ENCODE assay signal across 14 cellular contexts in the genomic region with DNA sequence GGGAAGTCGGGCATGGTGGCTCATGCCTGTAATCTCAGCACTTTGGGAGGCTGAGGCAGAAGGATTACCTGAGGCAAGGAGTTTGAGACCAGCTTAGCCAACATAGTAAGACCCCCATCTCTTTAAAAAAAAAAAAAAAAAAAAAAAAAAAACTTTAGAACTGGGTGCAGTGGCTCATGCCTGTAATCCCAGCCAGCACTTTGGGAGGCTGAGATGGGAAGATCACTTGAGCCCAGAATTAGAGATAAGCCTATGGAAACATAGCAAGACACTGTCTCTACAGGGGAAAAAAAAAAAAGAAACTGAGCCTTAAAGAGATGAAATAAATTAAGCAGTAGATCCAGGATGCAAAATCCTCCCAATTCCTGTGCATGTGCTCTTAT. TPM values are rescaled to one million over a fixed set of nuclear protein-coding genes. Genes with fewer than 3 reads are reported as not detected.
A peak's percentile ranks its signal among the peaks of the same experiment; 100 is the strongest.
DNase-seq lines count a peak whose midpoint lies in the region; ATAC-seq, FAIRE-seq and TF ChIP-seq lines count a peak whose summit lies in the region.
"Had no signal": no experiment of that assay in that cellular context is flagged by ENCODE, and none has a peak within 500 bp of the region (broad histone marks: within the 10 kb centered on the region; RNA-seq: fewer than 3 reads in every experiment).

No MANE protein-coding gene starts in this region.

- POLR2A ChIA-PET in activated CD4-positive, alpha-beta T cell treated with anti-CD3 and anti-CD28 coated beads, Interleukin-2, amount 10 ng/mL, durations not matched to agents 7 days and 5 days (lab: Charles Lee), result interaction anchor here (2.0 kb wide), 1 partner anchor 13 kb away, joined by 10 read pairs; no protein-coding TSS in a partner anchor

- H3K4me3 Mint-ChIP-seq in activated CD4-positive, alpha-beta T cell treated with anti-CD3 and anti-CD28 coated beads, Interleukin-2, amount 10 ng/mL, durations not matched to agents 7 days and 5 days, result peak overlapping the region; percentile 99
- peak overlapping the region; percentile 14 for H3K4me3 Mint-ChIP-seq in astrocyte (ENCODE audit: unreplicated experiment)

- H3K27me3 Mint-ChIP-seq in activated CD4-positive, alpha-beta T cell treated with anti-CD3 and anti-CD28 coated beads, Interleukin-2, amount 10 ng/mL, durations not matched to agents 7 days and 5 days, result peaks cover 2% of the 10 kb centered on the region
- peaks cover under 1% of the 10 kb centered on the region for H3K27me3 Mint-ChIP-seq in astrocyte (ENCODE audit: low read depth, unreplicated experiment)

- peaks cover 14% of the 10 kb centered on the region; the same call in 1 of the 2 replicates for H4K20me1 ChIP-seq in Karpas-422 (ENCODE audit: insufficient read depth, low read depth, low read length)
- peaks cover 20% of the 10 kb centered on the region for H4K20me1 ChIP-seq in astrocyte (ENCODE audit: insufficient read depth, low read length)

- peak overlapping the region; percentile 98 for H3K27ac Mint-ChIP-seq in activated CD4-positive, alpha-beta T cell treated with anti-CD3 and anti-CD28 coated beads, Interleukin-2, amount 10 ng/mL, durations not matched to agents 7 days and 5 days
- H3K27ac Mint-ChIP-seq in astrocyte (ENCODE audit: unreplicated experiment), result no peak overlapping the region

- H2AFZ ChIP-seq in Karpas-422 (ENCODE audit: low read length) (no peak overlapping the region), astrocyte (ENCODE audit: low read depth, low read length) (no peak overlapping the region)

- peaks cover 21% of the 10 kb centered on the region for H3K36me3 ChIP-seq in Karpas-422 (ENCODE audit: insufficient read depth, low read length)
- peaks cover 3% of the 10 kb centered on the region for H3K36me3 ChIP-seq in astrocyte (ENCODE audit: insufficient read depth, low read length)
- H3K36me3 ChIP-seq in psoas muscle (ENCODE audit: insufficient read depth in 1 of 2, low read depth in 1 of 2), result peaks cover 10 to 18% of the 10 kb centered on the region in 2 donors
- peaks cover 30% of the 10 kb centered on the region for H3K36me3 ChIP-seq in WERI-Rb-1

- H3K9me3 ChIP-seq in Karpas-422 (ENCODE audit: low read length) (no peaks in the 10 kb centered on the region), astrocyte (ENCODE audit: insufficient read depth, low read depth, low read length) (no peaks in the 10 kb centered on the region), psoas muscle (no peaks in the 10 kb centered on the region), WERI-Rb-1 (ENCODE audit: severe bottlenecking) (no peaks in the 10 kb centered on the region)
- H3K9me3 ChIP-seq: ascending aorta, tibial artery had no signal

- no peak for ATAC-seq in psoas muscle

- intact Hi-C loops in psoas muscle (cut with DNase I), result loop anchor here (5.0 to 10.0 kb wide), 3 partner anchors 55 to 108 kb away; a partner anchor contains a TSS

- H3K4me3 ChIP-seq in Karpas-422 (ENCODE audit: low read length) (no peak overlapping the region), astrocyte (ENCODE audit: insufficient read depth, low read depth, low read length) (no peak overlapping the region), psoas muscle (peak overlapping the region; percentile 93), WERI-Rb-1 (ENCODE audit: low read depth, low read length) (no peak overlapping the region)
- H3K4me3 ChIP-seq: lung had no signal

- H3K4me2 ChIP-seq in Karpas-422 (ENCODE audit: low read depth, low read length, poor library complexity, severe bottlenecking) (peak overlapping the region; percentile 89), astrocyte (ENCODE audit: low read length) (no peak overlapping the region)

- no peak for FAIRE-seq in astrocyte (lab: Jason Lieb, UNC)

- H3K4me1 ChIP-seq in Karpas-422 (ENCODE audit: low read length) (peaks cover 25% of the 10 kb centered on the region), astrocyte (ENCODE audit: insufficient read depth, low read length) (no peaks in the 10 kb centered on the region), psoas muscle (peaks cover 20% of the 10 kb centered on the region)

- H3K27ac ChIP-seq in Karpas-422 (ENCODE audit: low read length), result no peak overlapping the region
- no peak overlapping the region for H3K27ac ChIP-seq in astrocyte (ENCODE audit: low read depth, low read length)
- no peak overlapping the region for H3K27ac ChIP-seq in psoas muscle
- H3K27ac ChIP-seq in WERI-Rb-1, result no peak overlapping the region
- H3K27ac ChIP-seq: ascending aorta had no signal

- WGBS in psoas muscle, 3 donors, result 83 to 90% (median 87%) methylated on average over 1 of the region's 1 CpG

- H3K27me3 ChIP-seq in Karpas-422 (ENCODE audit: low read length) (no peaks in the 10 kb centered on the region), astrocyte (ENCODE audit: insufficient read depth, low read length) (no peaks in the 10 kb centered on the region), psoas muscle (ENCODE audit: insufficient read depth in 3 of 3, low read length in 2 of 3) (no peaks in the 10 kb centered on the region), WERI-Rb-1 (ENCODE audit: insufficient read depth, low read depth, severe bottlenecking) (no peaks in the 10 kb centered on the region)
- H3K27me3 ChIP-seq: ascending aorta, tibial artery had no signal

- H3K9me2 ChIP-seq in Karpas-422 (replicated peaks; ENCODE audit: insufficient read depth, low read length), result no peaks in the 10 kb centered on the region

- TF ChIP-seq CTCF in astrocyte (IDR thresholded peaks at IDR 0.05; ENCODE audit: insufficient read depth, low read depth, low read length) (no peak), psoas muscle (IDR thresholded peaks at IDR 0.05) (no peak), WERI-Rb-1 (IDR thresholded peaks at IDR 0.05; ENCODE audit: low read depth, low read length) (no peak)

- H3K9ac ChIP-seq in Karpas-422 (ENCODE audit: low read length) (peak overlapping the region; percentile 99; the same call in 1 of the 2 replicates), astrocyte (ENCODE audit: low read length) (no peak overlapping the region)

- CTCF ChIA-PET in activated CD4-positive, alpha-beta T cell treated with anti-CD3 and anti-CD28 coated beads, Interleukin-2, amount 10 ng/mL, durations not matched to agents 7 days and 5 days (lab: Charles Lee), result interaction anchor here (1.0 to 5.5 kb wide), 6 partner anchors 8 to 106 kb away, joined by 3 to 41 read pairs (median 6); a partner anchor contains a TSS

- H3K4me1 Mint-ChIP-seq in activated CD4-positive, alpha-beta T cell treated with anti-CD3 and anti-CD28 coated beads, Interleukin-2, amount 10 ng/mL, durations not matched to agents 7 days and 5 days, result peaks cover 58% of the 10 kb centered on the region
- H3K4me1 Mint-ChIP-seq in astrocyte (ENCODE audit: low read depth, unreplicated experiment), result peaks cover 12% of the 10 kb centered on the region

- DNase-seq in activated CD4-positive, alpha-beta T cell treated with anti-CD3 and anti-CD28 coated beads, Interleukin-2, amount 10 ng/mL, durations not matched to agents 7 days and 5 days, result no peak
- DNase-seq in activated CD4-positive, alpha-beta T cell treated with anti-CD3 and anti-CD28 coated beads for 4 hours, result no peak
- DNase-seq in Karpas-422 (no peak), astrocyte (ENCODE audit: low read depth) (no peak), psoas muscle (no peak), middle frontal gyrus (ENCODE audit: extremely low spot score, low spot score) (no peak), C1 segment of cervical spinal cord (lab: John Stamatoyannopoulos, UW) (no peak), WERI-Rb-1 (no peak)
- DNase-seq: NCI-H446 treated with DMSO at 0.1 percent for 48 hours, occipital lobe, T1000, tibial artery had no signal

- peaks cover 33% of the 10 kb centered on the region for H3K36me3 Mint-ChIP-seq in activated CD4-positive, alpha-beta T cell treated with anti-CD3 and anti-CD28 coated beads, Interleukin-2, amount 10 ng/mL, durations not matched to agents 7 days and 5 days (ENCODE audit: low read depth)
- peaks cover 5% of the 10 kb centered on the region for H3K36me3 Mint-ChIP-seq in astrocyte (ENCODE audit: low read depth, unreplicated experiment)

- H3K79me2 ChIP-seq in Karpas-422 (ENCODE audit: low read length) (peaks cover 36% of the 10 kb centered on the region), astrocyte (ENCODE audit: insufficient read depth, low read length) (peaks cover 34% of the 10 kb centered on the region)

- H3K9me3 Mint-ChIP-seq in activated CD4-positive, alpha-beta T cell treated with anti-CD3 and anti-CD28 coated beads, Interleukin-2, amount 10 ng/mL, durations not matched to agents 7 days and 5 days, result no peaks in the 10 kb centered on the region
- H3K9me3 Mint-ChIP-seq in astrocyte (ENCODE audit: unreplicated experiment), result no peaks in the 10 kb centered on the region

RNA-seq across cellular contexts. Expression of a gene that starts 1.7 kb away (rescaled TPM):
- 100 to 1,000 TPM; 244 to 289 TPM for total RNA-seq in activated CD4-positive, alpha-beta T cell treated with anti-CD3 and anti-CD28 coated beads, Interleukin-2, amount 10 ng/mL, durations not matched to agents 7 days and 5 days
- total RNA-seq in Karpas-422 (2014; rRNA removed; shearing (Covaris generic); ENCODE audit: low replicate concordance), result 111 and 267 TPM in 2 replicates
- 124 and 130 TPM in 2 replicates for total RNA-seq in astrocyte
- total RNA-seq in psoas muscle, result 100 to 1,000 TPM in 3 of 4 donors, 10 to 100 TPM in 1; 75.3 to 138 (median 112) TPM
- polyA plus RNA-seq in psoas muscle, result 100 to 1,000 TPM; 115 to 258 (median 157) TPM

RNA-seq across cellular contexts. Expression of a gene that starts 13.8 kb away (rescaled TPM):
- total RNA-seq in activated CD4-positive, alpha-beta T cell treated with anti-CD3 and anti-CD28 coated beads, Interleukin-2, amount 10 ng/mL, durations not matched to agents 7 days and 5 days, result 1,000 to 10,000 TPM; 3,940 to 4,815 TPM
- 7,506 and 9,874 TPM in 2 replicates for total RNA-seq in Karpas-422 (2014; rRNA removed; shearing (Covaris generic); ENCODE audit: low replicate concordance)
- total RNA-seq in astrocyte (3,078 and 3,088 TPM in 2 replicates), psoas muscle (1,000 to 10,000 TPM; 2,052 to 2,475 (median 2,223) TPM)
- 1,000 to 10,000 TPM; 3,632 to 4,096 (median 3,726) TPM for polyA plus RNA-seq in psoas muscle

RNA-seq across cellular contexts. Expression of a gene that starts 15.4 kb away (rescaled TPM):
- 1 to 10 TPM; 8.2 to 9.1 TPM for total RNA-seq in activated CD4-positive, alpha-beta T cell treated with anti-CD3 and anti-CD28 coated beads, Interleukin-2, amount 10 ng/mL, durations not matched to agents 7 days and 5 days
- 11.9 and 13.4 TPM in 2 replicates for total RNA-seq in Karpas-422 (2014; rRNA removed; shearing (Covaris generic); ENCODE audit: low replicate concordance)
- total RNA-seq in astrocyte (4.1 and 4.2 TPM in 2 replicates), psoas muscle (10 to 100 TPM in 1 of 4 donors, 1 to 10 TPM in 3; 5.0 to 10.3 (median 6.6) TPM)
- 1 to 10 TPM; 3.5 to 7.8 (median 4.5) TPM for polyA plus RNA-seq in psoas muscle

RNA-seq across cellular contexts. Expression of a gene that starts 22.7 kb away (rescaled TPM):
- total RNA-seq in activated CD4-positive, alpha-beta T cell treated with anti-CD3 and anti-CD28 coated beads, Interleukin-2, amount 10 ng/mL, durations not matched to agents 7 days and 5 days, result 1 to 10 TPM; 1.3 to 1.5 TPM
- total RNA-seq in Karpas-422 (2014; rRNA removed; shearing (Covaris generic); ENCODE audit: low replicate concordance), result not detected in 2 replicates
- total RNA-seq in astrocyte, result 2.6 and 3.8 TPM in 2 replicates
- total RNA-seq in psoas muscle, result 1 to 10 TPM in 2 of 4 donors, under 1 TPM in 2; 0.71 to 3.9 (median 1.3) TPM
- polyA plus RNA-seq in psoas muscle, result under 1 TPM; 0.13 to 0.26 (median 0.26) TPM

RNA-seq across cellular contexts. Expression of a gene that starts 25.4 kb away (rescaled TPM):
- 100 to 1,000 TPM; 367 to 399 TPM for total RNA-seq in activated CD4-positive, alpha-beta T cell treated with anti-CD3 and anti-CD28 coated beads, Interleukin-2, amount 10 ng/mL, durations not matched to agents 7 days and 5 days
- 75.3 and 75.7 TPM in 2 replicates for total RNA-seq in Karpas-422 (2014; rRNA removed; shearing (Covaris generic); ENCODE audit: low replicate concordance)
- total RNA-seq in astrocyte, result 138 and 142 TPM in 2 replicates
- total RNA-seq in psoas muscle, result 10 to 100 TPM; 36.7 to 57.4 (median 44.4) TPM
- 10 to 100 TPM; 20.2 to 40.6 (median 21.0) TPM for polyA plus RNA-seq in psoas muscle
